ENCODE assay signal across 1 cellular context in genomic region chr5:142931896-142932686, GRCh38.
A peak's percentile ranks its signal among the peaks of the same experiment; 100 is the strongest.
TF ChIP-seq lines count a peak whose summit lies in the region.

No MANE protein-coding gene starts in this region.

TF ChIP-seq in K562, 482 proteins besides CTCF, POLR2A, EP300 and RAD21 (continued from another document):
- TF ChIP-seq ZNF707 (CRISPR knock-in tag; conservative IDR thresholded peaks at IDR 0.05) = no peak
- TF ChIP-seq POLR2AphosphoS5 (IDR thresholded peaks at IDR 0.05; ENCODE audit: control insufficient read depth, insufficient read depth, low read depth, low read length) = no peak
- no peak for TF ChIP-seq CEBPG (CRISPR knock-in tag; IDR thresholded peaks at IDR 0.05)
- TF ChIP-seq CEBPG (tag; conservative IDR thresholded peaks at IDR 0.05 in 1 of 2, IDR thresholded peaks at IDR 0.05 in 1 of 2) = peak; percentile 31 to 73; a peak in 3 of 4 replicates
- TF ChIP-seq CHAMP1 (IDR thresholded peaks at IDR 0.05) = no peak
- no peak for TF ChIP-seq MYNN (IDR thresholded peaks at IDR 0.05)
- TF ChIP-seq MYNN (CRISPR knock-in tag; IDR thresholded peaks at IDR 0.05) = no peak
